In genomic region chr1:6438047-6438525, GRCh38 we compare ENCODE assay signal across 8 cellular contexts. TPM values are rescaled to one million over a fixed set of nuclear protein-coding genes. Genes with fewer than 3 reads are reported as not detected.
A peak's percentile ranks its signal among the peaks of the same experiment; 100 is the strongest.
DNase-seq lines count a peak whose midpoint lies in the region; ATAC-seq and TF ChIP-seq lines count a peak whose summit lies in the region.

No MANE protein-coding gene starts in this region.

- TF ChIP-seq CTCF in OCI-LY1 (IDR thresholded peaks at IDR 0.05; ENCODE audit: low read length): peak; percentile 77
- peak; percentile 89 for TF ChIP-seq CTCF in neural cell (IDR thresholded peaks at IDR 0.05; ENCODE audit: poor library complexity, severe bottlenecking)
- TF ChIP-seq CTCF in suprapubic skin (IDR thresholded peaks at IDR 0.05): peak; percentile 73 to 97

- H3K79me2 ChIP-seq in OCI-LY1 (ENCODE audit: insufficient read depth, low read length) (no peaks in the 10 kb centered on the region), neural cell (replicated peaks; ENCODE audit: insufficient read depth, low read length) (no peaks in the 10 kb centered on the region)

- H3K4me3 ChIP-seq in OCI-LY1 (ENCODE audit: low read depth, low read length, poor library complexity, severe bottlenecking): no peak overlapping the region
- no peak overlapping the region for H3K4me3 ChIP-seq in neural cell (ENCODE audit: low read length)
- no peak overlapping the region for H3K4me3 ChIP-seq in suprapubic skin

- H3K9me2 ChIP-seq in OCI-LY1 (ENCODE audit: low read depth, low read length) (no peaks in the 10 kb centered on the region), neural cell (ENCODE audit: insufficient read depth, low read length) (no peaks in the 10 kb centered on the region)

- H3F3A ChIP-seq in OCI-LY1 (ENCODE audit: insufficient read depth, low read length) (no peaks in the 10 kb centered on the region), neural cell (ENCODE audit: insufficient read depth, low read length, poor library complexity, severe bottlenecking) (no peaks in the 10 kb centered on the region)

- WGBS in suprapubic skin: 13% methylated on average over 4 of the region's 5 CpGs

- H3K9me3 ChIP-seq in OCI-LY1 (ENCODE audit: low read length) (no peaks in the 10 kb centered on the region), neural cell (ENCODE audit: low read length) (no peaks in the 10 kb centered on the region), suprapubic skin (no peaks in the 10 kb centered on the region)

- H3K36me3 ChIP-seq in OCI-LY1 (ENCODE audit: insufficient read depth, low read length) (no peaks in the 10 kb centered on the region), neural cell (ENCODE audit: insufficient read depth, low read length) (no peaks in the 10 kb centered on the region), suprapubic skin (no peaks in the 10 kb centered on the region)

- TF ChIP-seq EP300 in neural cell (conservative IDR thresholded peaks at IDR 0.05; ENCODE audit: poor library complexity, severe bottlenecking): no peak
- TF ChIP-seq EP300 in suprapubic skin (IDR thresholded peaks at IDR 0.05): no peak

- TF ChIP-seq POLR2A in erythroblast (IDR thresholded peaks at IDR 0.05; ENCODE audit: low read length) (no peak), suprapubic skin (IDR thresholded peaks at IDR 0.05) (no peak)

- DNase-seq in D341Med (ENCODE audit: low spot score) (peak; percentile 81), activated T-cell treated with anti-CD3 and anti-CD28 coated beads for 24 hours (ENCODE audit: low read depth) (peak; percentile 63), erythroblast (lab: John Stamatoyannopoulos, UW) (peak; percentile 66 to 81), suprapubic skin (ENCODE audit: low spot score in 2 of 2) (no peak)

- H4K20me1 ChIP-seq in OCI-LY1 (ENCODE audit: insufficient read depth, low read length) (no peaks in the 10 kb centered on the region), neural cell (ENCODE audit: insufficient read depth) (no peaks in the 10 kb centered on the region)

- H3K4me2 ChIP-seq in OCI-LY1 (ENCODE audit: low read length): no peak overlapping the region
- no peak overlapping the region for H3K4me2 ChIP-seq in neural cell (ENCODE audit: low read length)

- peak; percentile 78 for TF ChIP-seq RAD21 in neural cell (conservative IDR thresholded peaks at IDR 0.05)

- H2AFZ ChIP-seq in OCI-LY1 (ENCODE audit: low read length): no peak overlapping the region
- no peak overlapping the region for H2AFZ ChIP-seq in neural cell (ENCODE audit: low read depth, low read length)

- H3K27me3 ChIP-seq in OCI-LY1 (ENCODE audit: insufficient read depth, low read length): no peaks in the 10 kb centered on the region
- peaks cover 16% of the 10 kb centered on the region for H3K27me3 ChIP-seq in neural cell (ENCODE audit: insufficient read depth, low read depth, low read length)
- peaks cover 46% of the 10 kb centered on the region for H3K27me3 ChIP-seq in suprapubic skin

- H3K27ac ChIP-seq in OCI-LY1 (ENCODE audit: low read depth, low read length, poor library complexity, severe bottlenecking) (no peak overlapping the region), neural cell (ENCODE audit: low read length) (peak overlapping the region; percentile 56), suprapubic skin (no peak overlapping the region)

- ATAC-seq in HG03175 (IDR thresholded peaks at IDR 0.05; ENCODE audit: unreplicated experiment) (peak; percentile 46), GM18858 (IDR thresholded peaks at IDR 0.05; ENCODE audit: unreplicated experiment) (no peak)

- H3K4me1 ChIP-seq in OCI-LY1 (ENCODE audit: insufficient read depth, low read length, severe bottlenecking): no peaks in the 10 kb centered on the region
- peaks cover 22% of the 10 kb centered on the region for H3K4me1 ChIP-seq in suprapubic skin

- H3K9ac ChIP-seq in OCI-LY1 (ENCODE audit: low read length) (no peak overlapping the region), neural cell (ENCODE audit: low read length) (peak overlapping the region; percentile 36)

TF ChIP-seq in neural cell, 6 proteins besides CTCF, POLR2A, EP300 and RAD21:
- peak; percentile 81 for TF ChIP-seq SMC3 (conservative IDR thresholded peaks at IDR 0.05; ENCODE audit: poor library complexity)
- TF ChIP-seq MXI1 (conservative IDR thresholded peaks at IDR 0.05; ENCODE audit: poor library complexity, severe bottlenecking): no peak

RNA-seq across cellular contexts. Expression of gene ESPN, which starts 13.5 kb away (rescaled TPM):
- not detected in 2 replicates for polyA plus RNA-seq in neural cell
- polyA minus RNA-seq in neural cell: not detected in 2 replicates
- total RNA-seq in suprapubic skin: 10 to 100 TPM; 37.6 to 54.4 (median 48.8) TPM

RNA-seq across cellular contexts. Expression of gene HES2, which starts 18.4 kb away (rescaled TPM):
- not detected in 2 replicates for polyA plus RNA-seq in neural cell
- not detected in 2 replicates for polyA minus RNA-seq in neural cell
- total RNA-seq in suprapubic skin: 10 to 100 TPM; 18.2 to 36.4 (median 24.9) TPM

RNA-seq across cellular contexts. Expression of gene TNFRSF25, which starts 27.9 kb away (rescaled TPM):
- polyA plus RNA-seq in neural cell: 52.2 and 68.5 TPM in 2 replicates
- 8.0 and 10.0 TPM in 2 replicates for polyA minus RNA-seq in neural cell
- 100 to 1,000 TPM in 2 of 4 donors, 10 to 100 TPM in 2; 66.8 to 411 (median 99.5) TPM for total RNA-seq in suprapubic skin

RNA-seq across cellular contexts. Expression of gene ACOT7, which starts 44.5 kb away (rescaled TPM):
- 101 TPM in 2 replicates for polyA plus RNA-seq in neural cell
- polyA minus RNA-seq in neural cell: 60.1 and 74.8 TPM in 2 replicates
- total RNA-seq in suprapubic skin: 10 to 100 TPM in 3 of 4 donors, 1 to 10 TPM in 1; 8.4 to 40.5 (median 26.7) TPM

RNA-seq across cellular contexts. Expression of gene PLEKHG5, which starts 53.4 kb away (rescaled TPM):
- polyA plus RNA-seq in neural cell: 24.0 and 28.8 TPM in 2 replicates
- polyA minus RNA-seq in neural cell: 24.1 and 25.4 TPM in 2 replicates
- total RNA-seq in suprapubic skin: 100 to 1,000 TPM in 2 of 4 donors, 10 to 100 TPM in 2; 76.3 to 347 (median 107) TPM

Comparison
In these comparisons a context has a peak if more than half of its experiments do, and no peak if none do; other contexts are left out.
1. DNase-seq: peak in D341Med (single experiment), activated T-cell treated with anti-CD3 and anti-CD28 coated beads for 24 hours (single experiment) and erythroblast (2 of 2); none in suprapubic skin (0 of 2).
2. Peak in every context shown above with its lines, with median percentiles within 50 percentile points of each other: CTCF ChIP-seq.